8 cellular contexts compared by ENCODE assay signal in genomic region chr3:143171141-143171651, GRCh38. TPM values are rescaled to one million over a fixed set of nuclear protein-coding genes. Genes with fewer than 3 reads are reported as not detected.
DNase-seq lines count a peak whose midpoint lies in the region; ATAC-seq and TF ChIP-seq lines count a peak whose summit lies in the region.

No MANE protein-coding gene starts in this region.

- H2AFZ ChIP-seq in SK-N-SH (ENCODE audit: low read depth): peak overlapping the region; percentile 41; the same call in 1 of the 2 replicates

- no peak for TF ChIP-seq CTCF in SK-N-SH (IDR thresholded peaks at IDR 0.05)
- TF ChIP-seq CTCF in gastroesophageal sphincter (IDR thresholded peaks at IDR 0.05): no peak

- H3K79me2 ChIP-seq in SK-N-SH (ENCODE audit: insufficient read depth): no peaks in the 10 kb centered on the region

- no peaks in the 10 kb centered on the region for H3K36me3 ChIP-seq in SK-N-SH (replicated peaks in 1 of 2; ENCODE audit: control insufficient read depth in 1 of 2, insufficient read depth in 2 of 2, low read length in 1 of 2)
- no peaks in the 10 kb centered on the region for H3K36me3 ChIP-seq in gastroesophageal sphincter

- POLR2A ChIA-PET in SK-N-SH (lab: Yijun Ruan, JAX): no interaction called here

- no peak for DNase-seq in SK-N-SH
- peak; percentile 69 for DNase-seq in left kidney (ENCODE audit: low read depth, low spot score)
- no peak for DNase-seq in kidney tubule cell (ENCODE audit: low spot score)
- DNase-seq in Ammon's horn (ENCODE audit: low spot score): no peak

- 25% methylated on average over 3 of the region's 3 CpGs for WGBS in SK-N-SH (ENCODE audit: low lambda C conversion rate)
- 40 to 90% methylated on average over 2 to 3 of the region's 3 CpGs for WGBS in gastroesophageal sphincter (ENCODE audit: low coverage in 1 of 2), 2 donors

- H3K9ac ChIP-seq in SK-N-SH: no peak overlapping the region

- no peaks in the 10 kb centered on the region for H3K9me3 ChIP-seq in SK-N-SH
- peaks cover 0 to 16% (median 0%) of the 10 kb centered on the region in 3 donors for H3K9me3 ChIP-seq in gastroesophageal sphincter

- H4K20me1 ChIP-seq in SK-N-SH (ENCODE audit: insufficient read depth): no peaks in the 10 kb centered on the region

- no peak overlapping the region for H3K4me2 ChIP-seq in SK-N-SH

- CTCF ChIA-PET in SK-N-SH (lab: Yijun Ruan, JAX): no interaction called here

- ATAC-seq in GM18868 (IDR thresholded peaks at IDR 0.05; ENCODE audit: unreplicated experiment) (peak; percentile 73), HG02938 (IDR thresholded peaks at IDR 0.05; ENCODE audit: unreplicated experiment) (peak; percentile 85), HG02981 (IDR thresholded peaks at IDR 0.05; ENCODE audit: unreplicated experiment) (no peak), gastroesophageal sphincter (no peak)

- no peaks in the 10 kb centered on the region for H3K9me2 ChIP-seq in SK-N-SH

- H3K4me1 ChIP-seq in SK-N-SH (ENCODE audit: control insufficient read depth in 1 of 2, insufficient read depth in 2 of 2, low read depth in 1 of 2, low read length in 1 of 2) (no peaks in the 10 kb centered on the region; a peak in 1 of 4 replicates), gastroesophageal sphincter (no peaks in the 10 kb centered on the region)

- TF ChIP-seq RAD21 in SK-N-SH (IDR thresholded peaks at IDR 0.05; ENCODE audit: low read length): no peak

- no peaks in the 10 kb centered on the region for H3K27me3 ChIP-seq in SK-N-SH (ENCODE audit: insufficient read depth)
- no peaks in the 10 kb centered on the region for H3K27me3 ChIP-seq in gastroesophageal sphincter

- H3K27ac ChIP-seq in SK-N-SH (ENCODE audit: low read depth in 2 of 2, low read length in 1 of 2) (peak overlapping the region in 1 of 2 experiments; percentile 50; a peak in 1 of 4 replicates), gastroesophageal sphincter (no peak overlapping the region)

- H3K4me3 ChIP-seq in SK-N-SH (ENCODE audit: low read depth in 2 of 2, low read length in 1 of 2): no peak overlapping the region
- H3K4me3 ChIP-seq in gastroesophageal sphincter: no peak overlapping the region

- no peak for TF ChIP-seq POLR2A in gastroesophageal sphincter (IDR thresholded peaks at IDR 0.05)

- H3F3A ChIP-seq in SK-N-SH (replicated peaks; ENCODE audit: insufficient read depth): peaks cover 13% of the 10 kb centered on the region

- TF ChIP-seq EP300 in SK-N-SH (IDR thresholded peaks at IDR 0.05; ENCODE audit: borderline replicate concordance in 1 of 2, low read depth in 1 of 2, low read length in 1 of 2): no peak
- TF ChIP-seq EP300 in gastroesophageal sphincter (IDR thresholded peaks at IDR 0.05): no peak

TF ChIP-seq in SK-N-SH, 30 proteins besides CTCF, POLR2A, EP300 and RAD21 (continues in another document):
- TF ChIP-seq, protein P1, sequence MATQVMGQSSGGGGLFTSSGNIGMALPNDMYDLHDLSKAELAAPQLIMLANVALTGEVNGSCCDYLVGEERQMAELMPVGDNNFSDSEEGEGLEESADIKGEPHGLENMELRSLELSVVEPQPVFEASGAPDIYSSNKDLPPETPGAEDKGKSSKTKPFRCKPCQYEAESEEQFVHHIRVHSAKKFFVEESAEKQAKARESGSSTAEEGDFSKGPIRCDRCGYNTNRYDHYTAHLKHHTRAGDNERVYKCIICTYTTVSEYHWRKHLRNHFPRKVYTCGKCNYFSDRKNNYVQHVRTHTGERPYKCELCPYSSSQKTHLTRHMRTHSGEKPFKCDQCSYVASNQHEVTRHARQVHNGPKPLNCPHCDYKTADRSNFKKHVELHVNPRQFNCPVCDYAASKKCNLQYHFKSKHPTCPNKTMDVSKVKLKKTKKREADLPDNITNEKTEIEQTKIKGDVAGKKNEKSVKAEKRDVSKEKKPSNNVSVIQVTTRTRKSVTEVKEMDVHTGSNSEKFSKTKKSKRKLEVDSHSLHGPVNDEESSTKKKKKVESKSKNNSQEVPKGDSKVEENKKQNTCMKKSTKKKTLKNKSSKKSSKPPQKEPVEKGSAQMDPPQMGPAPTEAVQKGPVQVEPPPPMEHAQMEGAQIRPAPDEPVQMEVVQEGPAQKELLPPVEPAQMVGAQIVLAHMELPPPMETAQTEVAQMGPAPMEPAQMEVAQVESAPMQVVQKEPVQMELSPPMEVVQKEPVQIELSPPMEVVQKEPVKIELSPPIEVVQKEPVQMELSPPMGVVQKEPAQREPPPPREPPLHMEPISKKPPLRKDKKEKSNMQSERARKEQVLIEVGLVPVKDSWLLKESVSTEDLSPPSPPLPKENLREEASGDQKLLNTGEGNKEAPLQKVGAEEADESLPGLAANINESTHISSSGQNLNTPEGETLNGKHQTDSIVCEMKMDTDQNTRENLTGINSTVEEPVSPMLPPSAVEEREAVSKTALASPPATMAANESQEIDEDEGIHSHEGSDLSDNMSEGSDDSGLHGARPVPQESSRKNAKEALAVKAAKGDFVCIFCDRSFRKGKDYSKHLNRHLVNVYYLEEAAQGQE (IDR thresholded peaks at IDR 0.05; ENCODE audit: low read depth, low read length): no peak
- no peak for TF ChIP-seq USF2 (IDR thresholded peaks at IDR 0.05; ENCODE audit: borderline replicate concordance, low read depth, low read length)
- TF ChIP-seq, protein P2, sequence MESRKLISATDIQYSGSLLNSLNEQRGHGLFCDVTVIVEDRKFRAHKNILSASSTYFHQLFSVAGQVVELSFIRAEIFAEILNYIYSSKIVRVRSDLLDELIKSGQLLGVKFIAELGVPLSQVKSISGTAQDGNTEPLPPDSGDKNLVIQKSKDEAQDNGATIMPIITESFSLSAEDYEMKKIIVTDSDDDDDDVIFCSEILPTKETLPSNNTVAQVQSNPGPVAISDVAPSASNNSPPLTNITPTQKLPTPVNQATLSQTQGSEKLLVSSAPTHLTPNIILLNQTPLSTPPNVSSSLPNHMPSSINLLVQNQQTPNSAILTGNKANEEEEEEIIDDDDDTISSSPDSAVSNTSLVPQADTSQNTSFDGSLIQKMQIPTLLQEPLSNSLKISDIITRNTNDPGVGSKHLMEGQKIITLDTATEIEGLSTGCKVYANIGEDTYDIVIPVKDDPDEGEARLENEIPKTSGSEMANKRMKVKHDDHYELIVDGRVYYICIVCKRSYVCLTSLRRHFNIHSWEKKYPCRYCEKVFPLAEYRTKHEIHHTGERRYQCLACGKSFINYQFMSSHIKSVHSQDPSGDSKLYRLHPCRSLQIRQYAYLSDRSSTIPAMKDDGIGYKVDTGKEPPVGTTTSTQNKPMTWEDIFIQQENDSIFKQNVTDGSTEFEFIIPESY (IDR thresholded peaks at IDR 0.05; ENCODE audit: borderline replicate concordance, low read depth): no peak
- no peak for TF ChIP-seq GATA2 (CRISPR knock-in tag; IDR thresholded peaks at IDR 0.05)
- TF ChIP-seq RCOR1 (IDR thresholded peaks at IDR 0.05; ENCODE audit: low read length): no peak
- TF ChIP-seq, protein P3, sequence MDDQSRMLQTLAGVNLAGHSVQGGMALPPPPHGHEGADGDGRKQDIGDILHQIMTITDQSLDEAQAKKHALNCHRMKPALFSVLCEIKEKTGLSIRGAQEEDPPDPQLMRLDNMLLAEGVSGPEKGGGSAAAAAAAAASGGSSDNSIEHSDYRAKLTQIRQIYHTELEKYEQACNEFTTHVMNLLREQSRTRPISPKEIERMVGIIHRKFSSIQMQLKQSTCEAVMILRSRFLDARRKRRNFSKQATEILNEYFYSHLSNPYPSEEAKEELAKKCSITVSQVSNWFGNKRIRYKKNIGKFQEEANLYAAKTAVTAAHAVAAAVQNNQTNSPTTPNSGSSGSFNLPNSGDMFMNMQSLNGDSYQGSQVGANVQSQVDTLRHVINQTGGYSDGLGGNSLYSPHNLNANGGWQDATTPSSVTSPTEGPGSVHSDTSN (IDR thresholded peaks at IDR 0.05): no peak
- TF ChIP-seq FOXJ3 (CRISPR knock-in tag; IDR thresholded peaks at IDR 0.05): no peak
- no peak for TF ChIP-seq USF1 (IDR thresholded peaks at IDR 0.05; ENCODE audit: borderline replicate concordance, low read depth)
- no peak for TF ChIP-seq TCF12 (IDR thresholded peaks at IDR 0.05)
- TF ChIP-seq GABPA (IDR thresholded peaks at IDR 0.05; ENCODE audit: low read depth): no peak
- TF ChIP-seq, protein P4, sequence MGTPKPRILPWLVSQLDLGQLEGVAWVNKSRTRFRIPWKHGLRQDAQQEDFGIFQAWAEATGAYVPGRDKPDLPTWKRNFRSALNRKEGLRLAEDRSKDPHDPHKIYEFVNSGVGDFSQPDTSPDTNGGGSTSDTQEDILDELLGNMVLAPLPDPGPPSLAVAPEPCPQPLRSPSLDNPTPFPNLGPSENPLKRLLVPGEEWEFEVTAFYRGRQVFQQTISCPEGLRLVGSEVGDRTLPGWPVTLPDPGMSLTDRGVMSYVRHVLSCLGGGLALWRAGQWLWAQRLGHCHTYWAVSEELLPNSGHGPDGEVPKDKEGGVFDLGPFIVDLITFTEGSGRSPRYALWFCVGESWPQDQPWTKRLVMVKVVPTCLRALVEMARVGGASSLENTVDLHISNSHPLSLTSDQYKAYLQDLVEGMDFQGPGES (IDR thresholded peaks at IDR 0.05; ENCODE audit: low read depth, low read length): no peak
- TF ChIP-seq RXRA (IDR thresholded peaks at IDR 0.05; ENCODE audit: borderline replicate concordance, low read depth): no peak
- no peak for TF ChIP-seq YY1 (IDR thresholded peaks at IDR 0.05; ENCODE audit: low read depth)
- TF ChIP-seq, protein P5, sequence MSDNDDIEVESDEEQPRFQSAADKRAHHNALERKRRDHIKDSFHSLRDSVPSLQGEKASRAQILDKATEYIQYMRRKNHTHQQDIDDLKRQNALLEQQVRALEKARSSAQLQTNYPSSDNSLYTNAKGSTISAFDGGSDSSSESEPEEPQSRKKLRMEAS (IDR thresholded peaks at IDR 0.05; ENCODE audit: low read depth): no peak
- no peak for TF ChIP-seq SIN3A (IDR thresholded peaks at IDR 0.05; ENCODE audit: borderline replicate concordance, low read depth, low read length)
- no peak for TF ChIP-seq TEAD4 (IDR thresholded peaks at IDR 0.05; ENCODE audit: borderline replicate concordance, insufficient read depth)

RNA-seq across cellular contexts. Expression of gene CHST2, which starts 51.6 kb away (rescaled TPM):
- polyA plus RNA-seq in SK-N-SH (2012; rRNA removed): 1.1 and 1.6 TPM in 2 replicates
- polyA plus RNA-seq in SK-N-SH (2012; cell fraction: cytosol; rRNA removed): 1.2 and 2.0 TPM in 2 replicates
- 1.3 and 1.5 TPM in 2 replicates for polyA plus RNA-seq in SK-N-SH (2012; cell fraction: nucleus; rRNA removed)
- 1 to 10 TPM; 1.6 to 9.8 (median 5.1) TPM for total RNA-seq in gastroesophageal sphincter

Comparison
In these comparisons a context has a peak if more than half of its experiments do, and no peak if none do; other contexts are left out.
1. ATAC-seq: peak in GM18868 (single experiment) and HG02938 (single experiment); none in HG02981 (single experiment) and gastroesophageal sphincter (single experiment).